In the genomic region with DNA sequence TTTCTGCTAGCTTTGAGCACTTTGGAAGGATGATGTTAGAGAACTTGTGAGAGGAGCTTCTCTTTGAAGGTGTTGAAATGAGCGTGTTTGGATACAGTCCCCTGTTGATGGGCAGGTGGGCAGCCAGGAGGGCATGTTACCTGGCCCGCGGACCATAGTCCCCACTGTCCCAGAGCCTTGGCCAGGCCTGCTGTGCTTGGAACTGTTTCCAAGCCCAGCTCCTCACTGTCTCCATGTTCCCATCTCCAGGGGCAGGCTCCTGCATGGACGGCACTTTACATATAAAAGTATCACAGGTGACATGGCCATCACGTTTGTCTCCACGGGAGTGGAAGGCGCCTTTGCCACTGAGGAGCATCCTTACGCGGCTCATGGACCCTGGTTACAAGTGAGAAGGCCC, we compare ENCODE assay signal across 15 cellular contexts. TPM values are rescaled to one million over a fixed set of nuclear protein-coding genes. Genes with fewer than 3 reads are reported as not detected.
DNase-seq lines count a peak whose midpoint lies in the region; ATAC-seq and TF ChIP-seq lines count a peak whose summit lies in the region.
"Had no signal": no experiment of that assay in that cellular context is flagged by ENCODE, and none has a peak within 500 bp of the region (broad histone marks: within the 10 kb centered on the region; RNA-seq: fewer than 3 reads in every experiment).

No MANE protein-coding gene starts in this region.

- H3K27ac ChIP-seq in right cardiac atrium (ENCODE audit: low read length) (no peak overlapping the region), esophagus muscularis mucosa (replicated peaks in 1 of 4) (peak overlapping the region; percentile 11 to 63 (median 55)), psoas muscle (peak overlapping the region; percentile 82), transverse colon (peak overlapping the region in 2 of 4 donors; percentile 54 to 59), MM.1S (ENCODE audit: low read length) (no peak overlapping the region)
- H3K27ac ChIP-seq: PC-9 had no signal

- no peak overlapping the region for H3K4me2 ChIP-seq in MM.1S (ENCODE audit: low read depth, low read length)
- H3K4me2 ChIP-seq: PC-9 had no signal

- no peaks in the 10 kb centered on the region for H3K9me3 ChIP-seq in right cardiac atrium (ENCODE audit: control insufficient read depth, low read length)
- H3K9me3 ChIP-seq in esophagus muscularis mucosa: no peaks in the 10 kb centered on the region
- H3K9me3 ChIP-seq in psoas muscle: no peaks in the 10 kb centered on the region
- no peaks in the 10 kb centered on the region for H3K9me3 ChIP-seq in transverse colon
- no peaks in the 10 kb centered on the region for H3K9me3 ChIP-seq in MM.1S (replicated peaks; ENCODE audit: insufficient read depth, low read length)

- H3K9ac ChIP-seq in MM.1S (ENCODE audit: low read length): no peak overlapping the region

- H3K4me1 ChIP-seq in right cardiac atrium (ENCODE audit: control insufficient read depth, insufficient read depth, low read length) (peaks cover 44% of the 10 kb centered on the region), esophagus muscularis mucosa (peaks cover 82 to 98% (median 98%) of the 10 kb centered on the region in 4 donors), psoas muscle (peaks cover 76% of the 10 kb centered on the region), transverse colon (peaks cover 35 to 69% (median 43%) of the 10 kb centered on the region in 4 donors), MM.1S (ENCODE audit: low read length) (no peaks in the 10 kb centered on the region)

- H3K27me3 ChIP-seq in right cardiac atrium (ENCODE audit: control insufficient read depth, insufficient read depth) (no peaks in the 10 kb centered on the region), esophagus muscularis mucosa (no peaks in the 10 kb centered on the region), psoas muscle (ENCODE audit: insufficient read depth in 3 of 3, low read length in 2 of 3) (no peaks in the 10 kb centered on the region), transverse colon (no peaks in the 10 kb centered on the region), MM.1S (replicated peaks; ENCODE audit: insufficient read depth, low read length) (no peaks in the 10 kb centered on the region)

- TF ChIP-seq EP300 in esophagus muscularis mucosa (IDR thresholded peaks at IDR 0.05) (no peak), transverse colon (IDR thresholded peaks at IDR 0.05; ENCODE audit: low read depth) (no peak)

- intact Hi-C loops in right cardiac atrium (cut with DNase I): no loop called here
- intact Hi-C loops in Right ventricle myocardium superior (cut with DNase I): no loop called here
- intact Hi-C loops in esophagus muscularis mucosa (cut with DNase I): no loop called here
- intact Hi-C loops in psoas muscle (cut with DNase I): no loop called here
- intact Hi-C loops in transverse colon (cut with DNase I; ENCODE audit: low total_unique reads): no loop called here

- no peaks in the 10 kb centered on the region for H3F3A ChIP-seq in MM.1S (ENCODE audit: insufficient read depth, low read length)

- H4K20me1 ChIP-seq in MM.1S (ENCODE audit: insufficient read depth, low read length): no peaks in the 10 kb centered on the region

- no peak for TF ChIP-seq POLR2A in esophagus muscularis mucosa (IDR thresholded peaks at IDR 0.05; ENCODE audit: low read depth)
- TF ChIP-seq POLR2A in transverse colon (IDR thresholded peaks at IDR 0.05): no peak

- H3K79me2 ChIP-seq in MM.1S (ENCODE audit: low read length): no peaks in the 10 kb centered on the region

- H3K4me3 ChIP-seq in right cardiac atrium (ENCODE audit: low read length): no peak overlapping the region
- H3K4me3 ChIP-seq in esophagus muscularis mucosa: no peak overlapping the region
- no peak overlapping the region for H3K4me3 ChIP-seq in psoas muscle
- no peak overlapping the region for H3K4me3 ChIP-seq in transverse colon
- no peak overlapping the region for H3K4me3 ChIP-seq in MM.1S (ENCODE audit: low read length)
- H3K4me3 ChIP-seq: PC-9 had no signal

- H3K9me2 ChIP-seq in MM.1S (replicated peaks; ENCODE audit: insufficient read depth, low read length): no peaks in the 10 kb centered on the region

- ATAC-seq in right cardiac atrium: no peak
- no peak for ATAC-seq in Right ventricle myocardium superior (ENCODE audit: poor library complexity)
- no peak for ATAC-seq in psoas muscle
- ATAC-seq: HepG2 had no signal

- H2AFZ ChIP-seq in MM.1S (ENCODE audit: low read length): no peak overlapping the region
- H2AFZ ChIP-seq: PC-9 had no signal

- WGBS in right cardiac atrium: 96% methylated on average over 9 of the region's 9 CpGs
- WGBS in esophagus muscularis mucosa: 86% methylated on average over 9 of the region's 9 CpGs
- WGBS in psoas muscle, 3 donors: 88 to 95% (median 90%) methylated on average over 9 of the region's 9 CpGs
- WGBS in transverse colon (ENCODE audit: low coverage in 1 of 2), 2 donors: 97% methylated on average over 9 of the region's 9 CpGs; no CpG with 5 or more reads in 1 of the 2 donors

- in situ Hi-C loops in transverse colon (cut with MboI; ENCODE audit: low pct_ligation_motif_present in 1 of 4, low pct_unique_long_range_greater_than_20kb in 1 of 4, low sequenced_read_pairs in 3 of 4): no loop called here

- peaks cover 18 to 42% (median 29%) of the 10 kb centered on the region in 4 donors for H3K36me3 ChIP-seq in esophagus muscularis mucosa
- peaks cover 0 to 19% of the 10 kb centered on the region in 2 donors for H3K36me3 ChIP-seq in psoas muscle (ENCODE audit: insufficient read depth in 1 of 2, low read depth in 1 of 2)
- peaks cover 0 to 3% (median 0%) of the 10 kb centered on the region in 4 donors for H3K36me3 ChIP-seq in transverse colon
- no peaks in the 10 kb centered on the region for H3K36me3 ChIP-seq in MM.1S (replicated peaks; ENCODE audit: insufficient read depth, low read length)

- DNase-seq in right cardiac atrium (peak in 2 of 3 donors; percentile 15 to 41), Right ventricle myocardium superior (no peak), esophagus muscularis mucosa (ENCODE audit: extremely low spot score) (no peak), psoas muscle (no peak), transverse colon (no peak), MM.1S (no peak)
- no peak for DNase-seq in activated T-cell treated with anti-CD3 and anti-CD28 coated beads, Interleukin-2, amount 50 U/mL, for 48 hours
- DNase-seq: AML-193; CD4-positive, alpha-beta memory T cell; KG1; NCI-H1048; NCI-H146; NCI-H2081 treated with DMSO at 0.1 percent for 48 hours; PC-9 had no signal

- no peak for TF ChIP-seq CTCF in esophagus muscularis mucosa (IDR thresholded peaks at IDR 0.05)
- no peak for TF ChIP-seq CTCF in psoas muscle (IDR thresholded peaks at IDR 0.05)
- TF ChIP-seq CTCF in transverse colon (IDR thresholded peaks at IDR 0.05): no peak
- no peak for TF ChIP-seq CTCF in MM.1S (IDR thresholded peaks at IDR 0.05; ENCODE audit: low read length)

RNA-seq across cellular contexts. Expression of gene TRIM8, which starts 27.2 kb away (rescaled TPM):
- total RNA-seq in right cardiac atrium: 100 to 1,000 TPM; 104 to 120 (median 109) TPM
- polyA plus RNA-seq in right cardiac atrium: 71.4 TPM
- total RNA-seq in Right ventricle myocardium superior: 103 TPM
- total RNA-seq in esophagus muscularis mucosa: 100 to 1,000 TPM; 103 to 170 (median 159) TPM
- 100 to 1,000 TPM in 3 of 4 donors, 10 to 100 TPM in 1; 97.2 to 166 (median 111) TPM for total RNA-seq in psoas muscle
- 10 to 100 TPM; 57.6 to 72.4 (median 72.3) TPM for polyA plus RNA-seq in psoas muscle
- 100 to 1,000 TPM in 1 of 4 donors, 10 to 100 TPM in 3; 59.1 to 108 (median 66.8) TPM for total RNA-seq in transverse colon

Comparison
In these comparisons a context has a peak if more than half of its experiments do, and no peak if none do; other contexts are left out.
1. DNase-seq: peak in right cardiac atrium (2 of 3); none in Right ventricle myocardium superior (single experiment), esophagus muscularis mucosa (single experiment), psoas muscle (0 of 2), transverse colon (single experiment), activated T-cell treated with anti-CD3 and anti-CD28 coated beads, Interleukin-2, amount 50 U/mL, for 48 hours (0 of 2) and MM.1S (single experiment).
2. H3K27ac ChIP-seq: peak in esophagus muscularis mucosa (4 of 4) and psoas muscle (single experiment); none in right cardiac atrium (single experiment) and MM.1S (single experiment).